7 cellular contexts compared by ENCODE assay signal in genomic region chr12:113591480-113591971, GRCh38.
A peak's percentile ranks its signal among the peaks of the same experiment; 100 is the strongest.
DNase-seq lines count a peak whose midpoint lies in the region; ATAC-seq and TF ChIP-seq lines count a peak whose summit lies in the region.

No MANE protein-coding gene starts in this region.

- H3K9me3 ChIP-seq in osteoblast (ENCODE audit: low read depth, low read length), result no peaks in the 10 kb centered on the region

- TF ChIP-seq CTCF in GM12865 (IDR thresholded peaks at IDR 0.05; ENCODE audit: insufficient read depth, low read depth, low read length, missing control alignments) (no peak), osteoblast (IDR thresholded peaks at IDR 0.05; ENCODE audit: extremely low read depth, low read depth, low read length) (no peak)

- peaks cover 4% of the 10 kb centered on the region for H3K27me3 ChIP-seq in osteoblast (ENCODE audit: insufficient read depth, low read length)

- H3K4me3 ChIP-seq in GM12865 (ENCODE audit: low read depth, low read length), result no peak overlapping the region
- H3K4me3 ChIP-seq in osteoblast (ENCODE audit: insufficient read depth, low read length), result no peak overlapping the region

- H3K4me1 ChIP-seq in osteoblast (ENCODE audit: insufficient read depth, low read length), result no peaks in the 10 kb centered on the region

- no peaks in the 10 kb centered on the region for H3K36me3 ChIP-seq in osteoblast (ENCODE audit: insufficient read depth, low read length)

- ATAC-seq in HG03159 (IDR thresholded peaks at IDR 0.05; ENCODE audit: unreplicated experiment) (no peak), HG03045 (IDR thresholded peaks at IDR 0.05; ENCODE audit: unreplicated experiment) (no peak)

- DNase-seq in GM12865 (ENCODE audit: low read depth) (peak; percentile 31), NCI-H1417 (lab: John Stamatoyannopoulos, UW) (peak; percentile 56 to 92 (median 90)), osteoblast (ENCODE audit: insufficient read length, low spot score, missing footprints) (peak; percentile 45), posterior vena cava (ENCODE audit: low spot score) (no peak)
- DNase-seq in activated T-cell treated with anti-CD3 and anti-CD28 coated beads, Interleukin-2, amount 50 U/mL, for 48 hours, result peak; percentile 18

- no peaks in the 10 kb centered on the region for H4K20me1 ChIP-seq in osteoblast (ENCODE audit: insufficient read depth, low read length)

- H3K4me2 ChIP-seq in osteoblast (ENCODE audit: insufficient read depth, low read length), result no peak overlapping the region

- intact Hi-C loops in posterior vena cava (cut with DNase I), result no loop called here

- H2AFZ ChIP-seq in osteoblast (ENCODE audit: low read length), result no peak overlapping the region

- no peaks in the 10 kb centered on the region for H3K79me2 ChIP-seq in osteoblast (ENCODE audit: insufficient read depth, low read length)

- H3K27ac ChIP-seq in osteoblast (ENCODE audit: low read depth, low read length), result no peak overlapping the region
